ENCODE assay signal across 20 cellular contexts in the genomic region with DNA sequence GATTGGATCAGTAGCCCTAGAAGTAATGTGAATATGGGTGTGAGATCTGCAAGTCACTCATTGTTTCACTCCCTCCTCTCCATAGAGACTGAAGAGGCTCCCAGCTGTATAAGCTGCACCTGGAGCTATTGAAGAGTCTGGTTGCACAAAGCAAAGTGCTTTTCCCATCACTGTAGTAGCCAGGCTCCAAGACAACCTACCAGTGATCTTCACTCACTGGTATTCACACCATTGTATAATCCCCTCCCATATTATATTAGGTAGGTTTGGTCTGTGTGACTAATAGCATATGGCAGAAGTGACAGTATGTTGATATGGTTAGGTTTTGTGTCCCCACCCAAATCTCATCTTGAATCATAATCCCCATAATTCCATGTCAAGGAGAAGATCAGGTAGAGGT.
"Had no signal": no experiment of that assay in that cellular context is flagged by ENCODE, and none has a peak within 500 bp of the region (broad histone marks: within the 10 kb centered on the region; RNA-seq: fewer than 3 reads in every experiment).

No MANE protein-coding gene starts in this region.

- H3K36me3 ChIP-seq: brain microvascular endothelial cell, esophagus squamous epithelium, gastroesophageal sphincter, neutrophil, ovary, prostate gland, spleen, upper lobe of right lung had no signal

- H3K27ac ChIP-seq: brain microvascular endothelial cell, esophagus squamous epithelium, gastroesophageal sphincter, neutrophil, ovary, prostate gland, spleen, upper lobe of right lung had no signal

- H3K4me3 ChIP-seq: esophagus squamous epithelium, gastroesophageal sphincter, ovary, prostate gland, spleen, upper lobe of right lung had no signal

- H3K9me3 ChIP-seq: esophagus squamous epithelium, gastroesophageal sphincter, neutrophil, ovary, prostate gland, upper lobe of right lung had no signal

- H3K4me1 ChIP-seq: esophagus squamous epithelium, gastroesophageal sphincter, prostate gland, spleen, upper lobe of right lung had no signal

- FAIRE-seq: islet of Langerhans had no signal

- DNase-seq: activated CD4-positive, alpha-beta T cell treated with anti-CD3 and anti-CD28 coated beads for 1 hour; activated CD4-positive, alpha-beta T cell treated with anti-CD3 and anti-CD28 coated beads, Interleukin-2, amount 50 U/mL, for 1 hour; activated CD8-positive, alpha-beta T cell treated with anti-CD3 and anti-CD28 coated beads, Interleukin-2, amount 10 ng/mL, durations not matched to agents 7 days and 5 days; aorta; brain microvascular endothelial cell; central memory CD4-positive, alpha-beta T cell; effector memory CD4-positive, alpha-beta T cell; esophagus squamous epithelium; head of caudate nucleus; left cardiac atrium; ovary; spleen; stimulated activated CD4-positive, alpha-beta T cell treated with anti-CD3 and anti-CD28 coated beads, Interleukin-4, amount 100 ng/mL, for 24 hours; stimulated activated naive CD8-positive, alpha-beta T cell treated with anti-CD3 and anti-CD28 coated beads, Interleukin-15, Interleukin-2, amounts not matched to agents 100 U/mL and 50 U/mL, for 24 hours; T-helper 9 cell; upper lobe of right lung had no signal

- H3K27me3 ChIP-seq: brain microvascular endothelial cell, neutrophil, ovary had no signal
